In the genomic region with DNA sequence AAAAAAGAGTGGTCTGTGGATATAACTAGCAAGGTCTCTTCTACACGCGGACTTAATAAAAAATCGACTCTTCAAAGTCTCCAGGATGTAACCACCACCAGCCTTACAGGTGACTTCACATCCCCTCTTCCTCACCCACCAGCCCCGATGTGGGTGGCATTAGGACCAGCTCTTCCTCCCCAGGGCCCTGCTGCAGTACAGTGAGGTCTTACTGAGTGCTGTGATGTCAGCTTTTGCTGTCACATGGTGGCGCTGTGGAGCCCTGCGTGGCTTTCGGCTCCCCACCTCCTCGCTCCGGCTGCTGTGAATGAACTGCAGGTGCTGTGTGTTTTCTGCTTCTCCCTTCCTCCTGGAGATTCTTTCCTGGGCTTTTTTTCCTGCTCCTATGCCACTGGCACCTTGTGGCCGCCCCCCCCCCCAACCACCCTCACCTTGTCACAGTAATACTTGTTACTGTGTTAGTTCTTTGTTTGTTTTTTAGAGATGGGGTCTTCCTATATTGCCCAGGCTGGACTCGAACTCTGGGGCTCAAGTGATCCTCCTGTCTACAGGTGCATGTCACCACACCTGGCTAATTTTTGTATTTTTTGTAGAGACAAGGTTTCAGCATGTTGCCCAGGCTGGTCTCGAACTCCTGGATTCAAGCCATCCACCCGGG, we compare ENCODE assay signal across 9 cellular contexts. TPM values are rescaled to one million over a fixed set of nuclear protein-coding genes. Genes with fewer than 3 reads are reported as not detected.
DNase-seq lines count a peak whose midpoint lies in the region; ATAC-seq and TF ChIP-seq lines count a peak whose summit lies in the region.
"Had no signal": no experiment of that assay in that cellular context is flagged by ENCODE, and none has a peak within 500 bp of the region (broad histone marks: within the 10 kb centered on the region; RNA-seq: fewer than 3 reads in every experiment).

No MANE protein-coding gene starts in this region.

- H3K36me3 ChIP-seq in GM06990 (ENCODE audit: control insufficient read depth, insufficient read depth, low read length) (no peaks in the 10 kb centered on the region), lung (ENCODE audit: control insufficient read depth in 2 of 2, insufficient read depth in 2 of 2, low read length in 2 of 2) (no peaks in the 10 kb centered on the region)

- DNase-seq in GM06990 (ENCODE audit: extremely low read depth, insufficient read length) (peak; percentile 74), HS-27A (ENCODE audit: low read depth) (peak; percentile 31), NCI-H82 treated with DMSO at 0.1 percent for 48 hours (lab: John Stamatoyannopoulos, UW; ENCODE audit: unreplicated experiment) (peak; percentile 68), dermis blood vessel endothelial cell (peak; percentile 88), lung (ENCODE audit: low spot score) (peak; percentile 74)
- DNase-seq in activated CD4-positive, alpha-beta T cell treated with anti-CD3 and anti-CD28 coated beads, Interleukin-2, amount 50 U/mL, for 48 hours, result peak; percentile 91 to 93
- peak; percentile 81 for DNase-seq in stimulated activated CD8-positive, alpha-beta memory T cell treated with anti-CD3 and anti-CD28 coated beads, Interleukin-15, amount 100 ng/mL, for 1 hour (ENCODE audit: low read depth)

- H3K27ac ChIP-seq in lung (ENCODE audit: low read depth in 1 of 2, low read length in 1 of 2), result no peak overlapping the region
- H3K27ac ChIP-seq: epithelial cell of prostate had no signal

- 19 to 21% methylated on average over 12 of the region's 13 CpGs for WGBS in lung, 2 donors

- no peaks in the 10 kb centered on the region for H3K4me1 ChIP-seq in lung (ENCODE audit: control insufficient read depth in 2 of 2, insufficient read depth in 2 of 2, low read length in 2 of 2)

- ATAC-seq in lung (ENCODE audit: insufficient read depth, low FRiP score) (peak; percentile 88), HG03097 (IDR thresholded peaks at IDR 0.05; ENCODE audit: low FRiP score, unreplicated experiment) (no peak)

- TF ChIP-seq CTCF in GM06990 (IDR thresholded peaks at IDR 0.05; ENCODE audit: insufficient read depth, low read length, poor library complexity, severe bottlenecking) (peak; percentile 92), lung (IDR thresholded peaks at IDR 0.05; ENCODE audit: control extremely low read depth, extremely low read depth) (peak; percentile 75)

- H3K4me3 ChIP-seq in GM06990 (replicated peaks; ENCODE audit: low read depth, low read length) (no peak overlapping the region), lung (no peak overlapping the region)

- H3K27me3 ChIP-seq in GM06990 (replicated peaks; ENCODE audit: control insufficient read depth, insufficient read depth, low read length), result no peaks in the 10 kb centered on the region
- no peaks in the 10 kb centered on the region for H3K27me3 ChIP-seq in lung (ENCODE audit: control insufficient read depth, insufficient read depth)

- no peaks in the 10 kb centered on the region for H3K9me3 ChIP-seq in lung (ENCODE audit: control insufficient read depth in 2 of 2, insufficient read depth in 1 of 2, low read length in 1 of 2)

RNA-seq across cellular contexts. Expression of a gene that starts 15.8 kb away (rescaled TPM):
- 56.2 and 69.3 TPM in 2 replicates for total RNA-seq in dermis blood vessel endothelial cell
- 100 to 1,000 TPM in 1 of 2 donors, 10 to 100 TPM in 1; 56.8 to 134 TPM for total RNA-seq in lung
- polyA plus RNA-seq in lung, result 10 to 100 TPM; 38.9 to 53.3 TPM

Comparison
In these comparisons a context has a peak if more than half of its experiments do, and no peak if none do; other contexts are left out.
1. DNase-seq: peak in every context shown above with its lines; median percentile 92 in activated CD4-positive, alpha-beta T cell treated with anti-CD3 and anti-CD28 coated beads, Interleukin-2, amount 50 U/mL, for 48 hours; 88 in dermis blood vessel endothelial cell; 81 in stimulated activated CD8-positive, alpha-beta memory T cell treated with anti-CD3 and anti-CD28 coated beads, Interleukin-15, amount 100 ng/mL, for 1 hour; 74 in GM06990; 74 in lung; 68 in NCI-H82 treated with DMSO at 0.1 percent for 48 hours; 31 in HS-27A.